2 cellular contexts compared by ENCODE assay signal in genomic region chr15:72168131-72168825, GRCh38.
TF ChIP-seq lines count a peak whose summit lies in the region.

No MANE protein-coding gene starts in this region.

TF ChIP-seq in SK-N-SH treated with all-trans-retinoic acid at 6 μM for 48 hours, 23 proteins besides CTCF, POLR2A, EP300 and RAD21 (continued from another document):
- TF ChIP-seq PATZ1 (CRISPR knock-in tag; IDR thresholded peaks at IDR 0.05; ENCODE audit: borderline replicate concordance) (no peak), OSR1 (CRISPR knock-in tag; IDR thresholded peaks at IDR 0.05) (no peak), ZC3H10 (CRISPR knock-in tag; IDR thresholded peaks at IDR 0.05) (no peak), CSRNP3 (CRISPR knock-in tag; IDR thresholded peaks at IDR 0.05) (no peak), ZFP3 (CRISPR knock-in tag; IDR thresholded peaks at IDR 0.05) (no peak), CREB5 (CRISPR knock-in tag; IDR thresholded peaks at IDR 0.05; ENCODE audit: low read depth) (no peak), ZNF70 (CRISPR knock-in tag; IDR thresholded peaks at IDR 0.05) (no peak), POU6F1 (CRISPR knock-in tag; IDR thresholded peaks at IDR 0.05; ENCODE audit: borderline replicate concordance, low read depth) (no peak), ARNTL (CRISPR knock-in tag; IDR thresholded peaks at IDR 0.05; ENCODE audit: borderline replicate concordance, low read depth) (no peak), ISL1 (CRISPR knock-in tag; IDR thresholded peaks at IDR 0.05) (no peak), ZFP30 (CRISPR knock-in tag; IDR thresholded peaks at IDR 0.05) (no peak)

TF ChIP-seq in SK-N-SH, 30 proteins besides CTCF, POLR2A, EP300 and RAD21 (continued from another document):
- TF ChIP-seq REST (IDR thresholded peaks at IDR 0.05; ENCODE audit: low read depth, low read length) (no peak), MXI1 (IDR thresholded peaks at IDR 0.05; ENCODE audit: low read depth, low read length) (no peak)
TF ChIP-seq in SK-N-SH: peak in this region for 0.
